Comparison of ENCODE assay signal across 1 cellular context in genomic region chr20:59004493-59004762, GRCh38.
TF ChIP-seq lines count a peak whose summit lies in the region.

No MANE protein-coding gene starts in this region.

TF ChIP-seq in SK-N-SH, 30 proteins besides CTCF, POLR2A, EP300 and RAD21 (continued from another document):
- no peak for TF ChIP-seq RFX5 (IDR thresholded peaks at IDR 0.05; ENCODE audit: low read length)
- no peak for TF ChIP-seq MEF2A (IDR thresholded peaks at IDR 0.05; ENCODE audit: borderline replicate concordance, low read depth)
- TF ChIP-seq EZH2phosphoT487 (IDR thresholded peaks at IDR 0.05; ENCODE audit: borderline replicate concordance, low read depth) = no peak
- TF ChIP-seq JUND (IDR thresholded peaks at IDR 0.05) = no peak
